23 cellular contexts compared by ENCODE assay signal in the genomic region with DNA sequence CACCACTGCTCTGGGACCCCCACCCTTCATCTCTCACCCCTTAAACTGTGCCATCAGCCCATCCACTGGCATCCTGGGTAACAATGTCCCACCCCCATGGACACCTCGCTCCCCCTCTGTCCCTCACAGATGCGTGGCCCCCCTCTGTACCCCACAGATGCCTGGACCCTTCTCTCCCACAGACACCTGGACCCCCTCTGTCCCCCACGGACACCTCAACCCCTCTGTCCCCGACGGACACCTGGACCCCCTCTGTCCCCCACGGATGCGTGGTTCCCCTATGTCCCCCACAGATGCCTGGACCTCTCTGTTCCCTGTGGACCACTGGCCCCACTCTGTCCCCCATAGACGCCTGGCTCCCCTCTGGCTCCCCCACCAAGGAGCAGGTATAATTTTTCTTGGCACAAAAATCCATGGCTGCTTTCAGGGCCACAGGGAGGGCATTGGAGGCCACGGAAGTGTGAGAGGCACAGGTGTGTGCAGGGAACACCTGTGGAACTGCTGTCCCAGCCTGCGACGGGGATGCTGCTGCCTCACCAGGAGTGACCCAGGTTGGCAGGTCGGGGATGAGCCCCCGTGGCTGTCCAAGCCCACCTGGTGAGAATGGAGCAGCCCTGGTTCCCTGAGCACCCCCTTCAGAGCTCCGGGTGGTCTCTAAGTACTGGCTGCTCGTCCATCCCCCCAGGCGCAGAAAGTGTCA.
"Had no signal": no experiment of that assay in that cellular context is flagged by ENCODE, and none has a peak within 500 bp of the region (broad histone marks: within the 10 kb centered on the region; RNA-seq: fewer than 3 reads in every experiment).

No MANE protein-coding gene starts in this region.

- H3K9ac ChIP-seq: parathyroid adenoma had no signal

- H3K9me3 ChIP-seq: neutrophil, suprapubic skin, tibial artery, uterus had no signal

- FAIRE-seq: keratinocyte had no signal

- H3K4me1 Mint-ChIP-seq: mesothelial cell of epicardium; naive B cell; stimulated activated effector memory CD8-positive, alpha-beta T cell treated with anti-CD3 and anti-CD28 coated beads, Interleukin-12 subunit alpha, Interleukin-12 subunit beta, amount 100 ng/mL, for 72 hours had no signal

- ATAC-seq: natural killer cell treated with Interleukin-12 subunit alpha and Interleukin-12 subunit beta and Interleukin-15 and Interleukin-18, amount 100 ng/mL, for 72 hours; right cardiac atrium; sciatic nerve; stimulated activated effector memory CD8-positive, alpha-beta T cell treated with anti-CD3 and anti-CD28 coated beads, Interleukin-12 subunit alpha, Interleukin-12 subunit beta, amount 100 ng/mL, for 72 hours had no signal

- DNase-seq: glutamatergic neuron; heart left ventricle; left colon; left lung; naive B cell; occipital lobe; right cardiac atrium; stimulated activated naive CD4-positive, alpha-beta T cell treated with Interleukin-2 at 50 U/mL for 16 hours; tibial artery; trophoblast cell; uterus had no signal

- H2AFZ ChIP-seq: parathyroid adenoma had no signal

- H3K27ac ChIP-seq: heart left ventricle, left lung, neutrophil, parathyroid adenoma, skin epidermis, suprapubic skin, thoracic aorta, tibial artery, uterus had no signal

- H3K27me3 Mint-ChIP-seq: natural killer cell treated with Interleukin-12 subunit alpha and Interleukin-12 subunit beta and Interleukin-15 and Interleukin-18, amount 100 ng/mL, for 72 hours; progenitor cell of endocrine pancreas had no signal

- H3K36me3 Mint-ChIP-seq: mesothelial cell of epicardium; natural killer cell treated with Interleukin-12 subunit alpha and Interleukin-12 subunit beta and Interleukin-15 and Interleukin-18, amount 100 ng/mL, for 72 hours; stimulated activated effector memory CD8-positive, alpha-beta T cell treated with anti-CD3 and anti-CD28 coated beads, Interleukin-12 subunit alpha, Interleukin-12 subunit beta, amount 100 ng/mL, for 72 hours had no signal

- H3K27me3 ChIP-seq: neutrophil, suprapubic skin, uterus had no signal

- H3K27ac Mint-ChIP-seq: mesothelial cell of epicardium; naive B cell; natural killer cell treated with Interleukin-12 subunit alpha and Interleukin-12 subunit beta and Interleukin-15 and Interleukin-18, amount 100 ng/mL, for 72 hours; progenitor cell of endocrine pancreas; stimulated activated effector memory CD8-positive, alpha-beta T cell treated with anti-CD3 and anti-CD28 coated beads, Interleukin-12 subunit alpha, Interleukin-12 subunit beta, amount 100 ng/mL, for 72 hours had no signal

- H3K36me3 ChIP-seq: heart left ventricle, left lung, neutrophil, suprapubic skin, thoracic aorta, tibial artery, uterus had no signal

- H3K4me3 Mint-ChIP-seq: mesothelial cell of epicardium; naive B cell; natural killer cell treated with Interleukin-12 subunit alpha and Interleukin-12 subunit beta and Interleukin-15 and Interleukin-18, amount 100 ng/mL, for 72 hours; stimulated activated effector memory CD8-positive, alpha-beta T cell treated with anti-CD3 and anti-CD28 coated beads, Interleukin-12 subunit alpha, Interleukin-12 subunit beta, amount 100 ng/mL, for 72 hours had no signal

- H3K4me1 ChIP-seq: heart left ventricle, left lung, parathyroid adenoma, tibial artery, uterus had no signal

- H3K4me3 ChIP-seq: heart left ventricle, left lung, lung, skin epidermis, suprapubic skin, thoracic aorta, tibial artery, uterus had no signal
